1 cellular context compared by ENCODE assay signal in genomic region chr1:192683081-192683480, GRCh38. TPM values are rescaled to one million over a fixed set of nuclear protein-coding genes. Genes with fewer than 3 reads are reported as not detected.
"Had no signal": no experiment of that assay in that cellular context is flagged by ENCODE, and none has a peak within 500 bp of the region (broad histone marks: within the 10 kb centered on the region; RNA-seq: fewer than 3 reads in every experiment).

No MANE protein-coding gene starts in this region.

RNA-seq across cellular contexts. Expression of gene RGS13, which starts 47.1 kb away (rescaled TPM):
- total RNA-seq: G401 had no signal
